In the genomic region with DNA sequence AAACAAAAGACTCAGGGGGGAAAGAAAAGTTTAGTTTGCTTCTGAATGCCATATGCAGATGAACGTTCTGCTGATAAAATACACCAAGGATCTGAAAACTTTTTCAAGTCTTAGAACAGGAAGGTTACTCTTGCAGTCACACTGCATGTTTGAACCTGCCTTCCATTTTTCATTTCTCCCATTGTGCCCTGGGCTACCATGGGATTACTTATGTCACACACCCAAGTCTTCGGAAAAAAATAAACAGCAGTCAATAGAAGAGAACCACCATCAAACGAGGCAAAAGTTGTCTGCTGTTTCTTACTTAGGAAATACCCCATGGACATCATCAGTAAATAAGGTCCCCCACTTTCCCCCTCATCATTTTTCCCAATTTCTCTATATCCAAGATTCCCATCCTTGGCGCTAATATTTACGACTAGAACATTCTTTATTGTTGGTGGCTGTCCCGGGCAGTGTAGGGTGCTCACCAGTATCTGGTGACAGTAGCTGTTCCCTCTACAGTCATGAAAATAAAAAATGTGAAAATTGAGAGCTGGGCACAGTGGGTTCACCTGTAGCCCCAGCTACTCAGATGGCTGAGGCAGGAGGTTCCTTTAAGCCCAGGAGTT, we compare ENCODE assay signal across 9 cellular contexts.
DNase-seq lines count a peak whose midpoint lies in the region; ATAC-seq and TF ChIP-seq lines count a peak whose summit lies in the region.
"Had no signal": no experiment of that assay in that cellular context is flagged by ENCODE, and none has a peak within 500 bp of the region (broad histone marks: within the 10 kb centered on the region; RNA-seq: fewer than 3 reads in every experiment).

No MANE protein-coding gene starts in this region.

- H3K27ac Mint-ChIP-seq in H9: peak overlapping the region; percentile 45 to 99 (median 99)

- no peak overlapping the region for H4K8ac ChIP-seq in H9 (replicated peaks; ENCODE audit: insufficient read length, low read depth, low read length)

- H3K56ac ChIP-seq in H9 (ENCODE audit: insufficient read length, low read depth, low read length): no peak overlapping the region

- H3K9ac ChIP-seq in H9 (ENCODE audit: extremely low read depth, insufficient read length, low read length): no peak overlapping the region

- CTCF ChIA-PET in Panc1 (lab: Charles Lee): interaction anchor here (0.6 kb wide), 1 partner anchor 74 kb away, joined by 4 read pairs; no protein-coding TSS in a partner anchor

- H3K27me3 ChIP-seq in H9 (ENCODE audit: insufficient read depth, low read length): no peaks in the 10 kb centered on the region
- no peaks in the 10 kb centered on the region for H3K27me3 ChIP-seq in Panc1 (ENCODE audit: control insufficient read depth, insufficient read depth, low read length)
- H3K27me3 ChIP-seq in prostate gland (replicated peaks; ENCODE audit: insufficient read depth): no peaks in the 10 kb centered on the region
- H3K27me3 ChIP-seq in H7 (ENCODE audit: control insufficient read depth, insufficient read depth, low read length): no peaks in the 10 kb centered on the region

- no peak overlapping the region for H3T11ph ChIP-seq in H9 (ENCODE audit: low read length)

- no peak for TF ChIP-seq POLR2A in prostate gland (IDR thresholded peaks at IDR 0.05)

- H3K4ac ChIP-seq in H9 (ENCODE audit: low read depth, low read length): no peak overlapping the region

- H3K79me2 ChIP-seq in H9 (ENCODE audit: insufficient read depth, low read length): no peaks in the 10 kb centered on the region

- H3K14ac ChIP-seq in H9 (ENCODE audit: insufficient read depth, low read length): no peak overlapping the region

- no peak overlapping the region for H2BK5ac ChIP-seq in H9 (ENCODE audit: insufficient read length, low read length)

- peaks cover 6% of the 10 kb centered on the region; the same call in 1 of the 2 replicates for H3K4me1 ChIP-seq in H9 (ENCODE audit: insufficient read depth, low read length)
- peaks cover 89% of the 10 kb centered on the region for H3K4me1 ChIP-seq in Panc1 (ENCODE audit: control insufficient read depth, insufficient read depth, low read length)
- H3K4me1 ChIP-seq in prostate gland (replicated peaks): peaks cover 17% of the 10 kb centered on the region

- peaks cover 79% of the 10 kb centered on the region in 2 experiments for H3K4me1 Mint-ChIP-seq in H9

- no peak for TF ChIP-seq CTCF in H9 (conservative IDR thresholded peaks at IDR 0.05)
- TF ChIP-seq CTCF in Panc1 (IDR thresholded peaks at IDR 0.05): no peak
- no peak for TF ChIP-seq CTCF in prostate gland (IDR thresholded peaks at IDR 0.05)

- H3K9me3 ChIP-seq in H9 (ENCODE audit: control insufficient read depth, low read depth, low read length) (no peaks in the 10 kb centered on the region), Panc1 (ENCODE audit: control insufficient read depth, insufficient read depth, low read depth, low read length) (no peaks in the 10 kb centered on the region), prostate gland (no peaks in the 10 kb centered on the region)

- H3K36me3 ChIP-seq in Panc1 (ENCODE audit: control insufficient read depth, insufficient read depth, low read length) (no peaks in the 10 kb centered on the region), prostate gland (no peaks in the 10 kb centered on the region), H7 (replicated peaks; ENCODE audit: control insufficient read depth, insufficient read depth, low read length) (no peaks in the 10 kb centered on the region)

- peak overlapping the region; percentile 5 to 47; a peak in 3 of 5 replicates for H3K4me3 Mint-ChIP-seq in H9

- peak overlapping the region; percentile 60 for H3K27ac ChIP-seq in H9 (ENCODE audit: insufficient read length, low read depth, low read length)
- peak overlapping the region; percentile 98 for H3K27ac ChIP-seq in Panc1 (ENCODE audit: low read length)
- peak overlapping the region; percentile 94 for H3K27ac ChIP-seq in epithelial cell of prostate
- peak overlapping the region; percentile 86 for H3K27ac ChIP-seq in prostate gland

- H3K23me2 ChIP-seq in H9 (ENCODE audit: insufficient read length, low read depth, low read length, poor library complexity, severe bottlenecking): no peaks in the 10 kb centered on the region

- no peak overlapping the region for H3K18ac ChIP-seq in H9 (ENCODE audit: insufficient read length, low read depth, low read length)

- no peak overlapping the region for H2BK12ac ChIP-seq in H9 (ENCODE audit: insufficient read length, low read depth, low read length)

- H2AFZ ChIP-seq in H9 (ENCODE audit: low read length): no peak overlapping the region

- no peaks in the 10 kb centered on the region for H3K79me1 ChIP-seq in H9 (ENCODE audit: insufficient read depth, low read depth, low read length, poor library complexity, severe bottlenecking)

- BruUV-seq in Panc1 (replicated peaks; lab: Mats Ljungman, UMichigan): TSS peak; percentile 79

- no peak overlapping the region for H2BK120ac ChIP-seq in H9 (ENCODE audit: low read depth, low read length, poor library complexity, severe bottlenecking)

- no peaks in the 10 kb centered on the region for H3K36me3 Mint-ChIP-seq in H9 (ENCODE audit: insufficient read depth in 1 of 3, low read depth in 3 of 3)

- intact Hi-C loops in Panc1 (cut with micrococcal nuclease; ENCODE audit: unreplicated experiment) (loop anchor here (2.0 to 5.0 kb wide), 3 partner anchors 41 to 81 kb away; no protein-coding TSS in a partner anchor), prostate gland (cut with DNase I) (loop anchor here (2.0 kb wide), 2 partner anchors 39 to 289 kb away; no protein-coding TSS in a partner anchor)

- no peaks in the 10 kb centered on the region; a peak in 1 of 5 replicates for H3K9me3 Mint-ChIP-seq in H9

- ATAC-seq in Panc1 (no peak), GM18858 (IDR thresholded peaks at IDR 0.05; ENCODE audit: unreplicated experiment) (no peak)

- no CpG with 5 or more reads among the region's 6 CpGs for WGBS in H9 (ENCODE audit: extremely low coverage, insufficient read length, low lambda C conversion rate)
- 30% methylated on average over 6 of the region's 6 CpGs for WGBS in prostate gland

- H3K27me3 Mint-ChIP-seq in H9 (ENCODE audit: low read depth): no peaks in the 10 kb centered on the region; the same call in 1 of the 2 replicates

- H3K4me3 ChIP-seq in Panc1 (ENCODE audit: low read depth in 2 of 2, low read length in 2 of 2) (no peak overlapping the region), prostate gland (no peak overlapping the region), H7 (ENCODE audit: insufficient read depth, low read depth, low read length) (no peak overlapping the region)

- no peak overlapping the region for H2BK20ac ChIP-seq in H9 (ENCODE audit: low read depth, low read length, poor library complexity, severe bottlenecking)

- no peak overlapping the region for H4K91ac ChIP-seq in H9 (ENCODE audit: insufficient read length, low read depth, low read length)

- no peak overlapping the region for H2BK15ac ChIP-seq in H9 (ENCODE audit: low read depth, low read length)

- no peak for DNase-seq in H9
- DNase-seq in Panc1 (ENCODE audit: low read depth, low spot score): no peak
- peak; percentile 78 for DNase-seq in epithelial cell of prostate (ENCODE audit: low read depth, low spot score)
- peak; percentile 42 for DNase-seq in prostate gland (ENCODE audit: low spot score)
- DNase-seq in NCI-H1092 treated with DMSO at 0.1 percent for 48 hours (lab: John Stamatoyannopoulos, UW): no peak
- no peak for DNase-seq in H7
- no peak for DNase-seq in DMS53 treated with DMSO at 0.1 percent for 48 hours (lab: John Stamatoyannopoulos, UW; ENCODE audit: unreplicated experiment)
- DNase-seq: hippocampal formation had no signal

- peak overlapping the region; percentile 34 for H3K4me2 ChIP-seq in H9 (ENCODE audit: insufficient read depth, insufficient read length, low read length)

- H4K20me1 ChIP-seq in H9 (ENCODE audit: control insufficient read depth, insufficient read depth, insufficient read length): no peaks in the 10 kb centered on the region

- no peak overlapping the region for H4K5ac ChIP-seq in H9 (ENCODE audit: insufficient read length, low read depth, low read length)

- H2AK5ac ChIP-seq in H9 (ENCODE audit: insufficient read length, low read length): no peak overlapping the region

- no peak overlapping the region for H3K23ac ChIP-seq in H9 (ENCODE audit: insufficient read length, low read depth, low read length)

- in situ Hi-C loops in Panc1 (cut with HindIII; ENCODE audit: low pct_unique_long_range_greater_than_20kb, low sequenced_read_pairs): no loop called here

- POLR2A ChIA-PET in Panc1 (lab: Charles Lee): interaction anchor here (0.5 kb wide), 1 partner anchor 44 kb away, joined by 5 read pairs; no protein-coding TSS in a partner anchor

Comparison
In these comparisons a context has a peak if more than half of its experiments do, and no peak if none do; other contexts are left out.
1. DNase-seq: peak in epithelial cell of prostate (single experiment) and prostate gland (single experiment); none in H9 (single experiment), Panc1 (single experiment), NCI-H1092 treated with DMSO at 0.1 percent for 48 hours (single experiment), H7 (single experiment) and DMS53 treated with DMSO at 0.1 percent for 48 hours (single experiment).
2. Peak in every context shown above with its lines, with median percentiles within 50 percentile points of each other: H3K27ac ChIP-seq.